ENCODE assay signal across 9 cellular contexts in genomic region chr3:4776399-4776979, GRCh38.
A peak's percentile ranks its signal among the peaks of the same experiment; 100 is the strongest.
DNase-seq lines count a peak whose midpoint lies in the region; ATAC-seq, FAIRE-seq and TF ChIP-seq lines count a peak whose summit lies in the region.
"Had no signal": no experiment of that assay in that cellular context is flagged by ENCODE, and none has a peak within 500 bp of the region (broad histone marks: within the 10 kb centered on the region; RNA-seq: fewer than 3 reads in every experiment).

No MANE protein-coding gene starts in this region.

- H3K27ac ChIP-seq in suprapubic skin (peak overlapping the region; percentile 61), kidney (ENCODE audit: low read depth in 2 of 2, low read length in 2 of 2) (no peak overlapping the region)

- DNase-seq in activated naive CD4-positive, alpha-beta T cell treated with anti-CD3 and anti-CD28 coated beads, Interleukin-2, amount 10 ng/mL, durations not matched to agents 7 days and 5 days: no peak
- DNase-seq in activated naive CD4-positive, alpha-beta T cell treated with anti-CD3 and anti-CD28 coated beads, Interleukin-2, amount 50 U/mL, for 16 hours: no peak
- DNase-seq in activated CD8-positive, alpha-beta T cell treated with anti-CD3 and anti-CD28 coated beads, Interleukin-2, amount 10 ng/mL, durations not matched to agents 7 days and 5 days: no peak
- DNase-seq in suprapubic skin (ENCODE audit: low spot score in 2 of 2) (no peak), kidney (no peak), GM12892 (ENCODE audit: insufficient read length) (no peak), OCI-M2 (lab: John Stamatoyannopoulos, UW; ENCODE audit: unreplicated experiment) (no peak)
- DNase-seq: cerebellar nuclear complex had no signal

- no peak for TF ChIP-seq EP300 in suprapubic skin (IDR thresholded peaks at IDR 0.05)

- 59% methylated on average over 4 of the region's 4 CpGs for WGBS in suprapubic skin

- FAIRE-seq in kidney (lab: Jason Lieb, UNC): no peak
- no peak for FAIRE-seq in GM12892 (lab: Jason Lieb, UNC)

- H3K9me3 ChIP-seq in suprapubic skin (no peaks in the 10 kb centered on the region), kidney (ENCODE audit: control insufficient read depth in 1 of 2, low read length in 2 of 2) (no peaks in the 10 kb centered on the region)

- H3K27me3 Mint-ChIP-seq in activated naive CD4-positive, alpha-beta T cell treated with anti-CD3 and anti-CD28 coated beads, Interleukin-2, amount 10 ng/mL, durations not matched to agents 7 days and 5 days: no peaks in the 10 kb centered on the region
- no peaks in the 10 kb centered on the region for H3K27me3 Mint-ChIP-seq in activated CD8-positive, alpha-beta T cell treated with anti-CD3 and anti-CD28 coated beads, Interleukin-2, amount 10 ng/mL, durations not matched to agents 7 days and 5 days (ENCODE audit: low read depth)

- no peak overlapping the region for H3K4me3 Mint-ChIP-seq in activated naive CD4-positive, alpha-beta T cell treated with anti-CD3 and anti-CD28 coated beads, Interleukin-2, amount 10 ng/mL, durations not matched to agents 7 days and 5 days
- no peak overlapping the region for H3K4me3 Mint-ChIP-seq in activated CD8-positive, alpha-beta T cell treated with anti-CD3 and anti-CD28 coated beads, Interleukin-2, amount 10 ng/mL, durations not matched to agents 7 days and 5 days

- peaks cover 54% of the 10 kb centered on the region for H3K36me3 Mint-ChIP-seq in activated naive CD4-positive, alpha-beta T cell treated with anti-CD3 and anti-CD28 coated beads, Interleukin-2, amount 10 ng/mL, durations not matched to agents 7 days and 5 days
- peaks cover 76% of the 10 kb centered on the region for H3K36me3 Mint-ChIP-seq in activated CD8-positive, alpha-beta T cell treated with anti-CD3 and anti-CD28 coated beads, Interleukin-2, amount 10 ng/mL, durations not matched to agents 7 days and 5 days (ENCODE audit: low read depth)

- TF ChIP-seq POLR2A in suprapubic skin (IDR thresholded peaks at IDR 0.05) (no peak), GM12892 (IDR thresholded peaks at IDR 0.05; ENCODE audit: low read depth, low read length) (no peak)

- H3K4me1 ChIP-seq in suprapubic skin (peaks cover 51% of the 10 kb centered on the region), kidney (ENCODE audit: control insufficient read depth in 1 of 2, insufficient read depth in 1 of 2, low read depth in 1 of 2, low read length in 2 of 2) (peaks cover 18 to 31% of the 10 kb centered on the region in 2 donors)

- peaks cover 68% of the 10 kb centered on the region for H3K4me1 Mint-ChIP-seq in activated naive CD4-positive, alpha-beta T cell treated with anti-CD3 and anti-CD28 coated beads, Interleukin-2, amount 10 ng/mL, durations not matched to agents 7 days and 5 days
- peaks cover 60% of the 10 kb centered on the region for H3K4me1 Mint-ChIP-seq in activated CD8-positive, alpha-beta T cell treated with anti-CD3 and anti-CD28 coated beads, Interleukin-2, amount 10 ng/mL, durations not matched to agents 7 days and 5 days (ENCODE audit: low read depth)

- H3K27me3 ChIP-seq in suprapubic skin: no peaks in the 10 kb centered on the region

- no peaks in the 10 kb centered on the region for H3K9me3 Mint-ChIP-seq in activated naive CD4-positive, alpha-beta T cell treated with anti-CD3 and anti-CD28 coated beads, Interleukin-2, amount 10 ng/mL, durations not matched to agents 7 days and 5 days
- no peaks in the 10 kb centered on the region for H3K9me3 Mint-ChIP-seq in activated CD8-positive, alpha-beta T cell treated with anti-CD3 and anti-CD28 coated beads, Interleukin-2, amount 10 ng/mL, durations not matched to agents 7 days and 5 days (ENCODE audit: insufficient read depth)

- CTCF ChIA-PET in activated naive CD4-positive, alpha-beta T cell treated with anti-CD3 and anti-CD28 coated beads, Interleukin-2, amount 10 ng/mL, durations not matched to agents 7 days and 5 days (lab: Charles Lee): interaction anchor here (0.9 to 1.6 kb wide), 4 partner anchors 10 to 200 kb away, joined by 3 read pairs; no protein-coding TSS in a partner anchor
- CTCF ChIA-PET in activated CD8-positive, alpha-beta T cell treated with anti-CD3 and anti-CD28 coated beads, Interleukin-2, amount 10 ng/mL, durations not matched to agents 7 days and 5 days (lab: Charles Lee): interaction anchor here (0.9 to 3.6 kb wide), 5 partner anchors 22 to 200 kb away, joined by 3 to 16 read pairs (median 4); no protein-coding TSS in a partner anchor

- POLR2A ChIA-PET in activated CD8-positive, alpha-beta T cell treated with anti-CD3 and anti-CD28 coated beads, Interleukin-2, amount 10 ng/mL, durations not matched to agents 7 days and 5 days (lab: Charles Lee): interaction anchor here (0.8 kb wide), 1 partner anchor 203 kb away, joined by 5 read pairs; the partner anchor contains the start of gene BHLHE40

- no peak overlapping the region for H3K9ac ChIP-seq in kidney (ENCODE audit: low read length in 2 of 2)

- ATAC-seq in HG02938 (IDR thresholded peaks at IDR 0.05; ENCODE audit: unreplicated experiment): peak; percentile 27
- no peak for ATAC-seq in activated CD8-positive, alpha-beta T cell treated with anti-CD3 and anti-CD28 coated beads, Interleukin-2, amount 10 ng/mL, durations not matched to agents 7 days and 5 days

- H3K27ac Mint-ChIP-seq in activated naive CD4-positive, alpha-beta T cell treated with anti-CD3 and anti-CD28 coated beads, Interleukin-2, amount 10 ng/mL, durations not matched to agents 7 days and 5 days: peak overlapping the region; percentile 67
- peak overlapping the region; percentile 27 for H3K27ac Mint-ChIP-seq in activated CD8-positive, alpha-beta T cell treated with anti-CD3 and anti-CD28 coated beads, Interleukin-2, amount 10 ng/mL, durations not matched to agents 7 days and 5 days

- no peaks in the 10 kb centered on the region for H3K36me3 ChIP-seq in suprapubic skin
- H3K36me3 ChIP-seq in kidney (ENCODE audit: control insufficient read depth in 1 of 2, insufficient read depth in 2 of 2, low read length in 2 of 2): peaks cover 0 to 4% of the 10 kb centered on the region in 2 donors

- intact Hi-C loops in kidney (cut with DNase I): no loop called here

- H3K4me3 ChIP-seq in suprapubic skin: no peak overlapping the region
- no peak overlapping the region for H3K4me3 ChIP-seq in kidney (ENCODE audit: low read length in 2 of 2)

- TF ChIP-seq CTCF in suprapubic skin (IDR thresholded peaks at IDR 0.05) (no peak), kidney (IDR thresholded peaks at IDR 0.05; ENCODE audit: borderline replicate concordance, extremely low read depth, insufficient read depth) (no peak)
